Comparison of ENCODE assay signal across 2 cellular contexts in the genomic region with DNA sequence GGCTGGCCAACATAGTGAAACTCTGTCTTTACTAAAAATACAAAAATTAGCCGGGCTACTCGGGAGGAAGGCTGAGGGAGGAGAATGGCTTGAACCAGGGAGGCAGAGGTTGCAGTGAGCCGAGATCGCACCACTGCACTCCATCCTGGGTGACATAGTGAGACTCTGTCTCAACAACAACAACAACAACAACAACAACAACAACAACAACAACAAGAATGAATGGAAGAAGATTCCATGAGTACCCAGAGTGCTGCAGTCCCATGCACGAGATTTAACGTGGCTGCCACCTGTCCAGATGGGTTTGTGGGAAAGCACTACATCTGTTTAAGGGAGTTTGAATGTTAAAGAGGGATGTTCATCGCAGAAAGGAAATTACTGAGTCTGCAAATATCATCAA.
TF ChIP-seq lines count a peak whose summit lies in the region.
"Not testable (repeated sequence)": the region's sequence is repeated elsewhere in the genome, so short reads cannot be mapped to it uniquely, and the experiment has no call there.

No MANE protein-coding gene starts in this region.

TF ChIP-seq in K562, 482 proteins besides CTCF, POLR2A, EP300 and RAD21:
- TF ChIP-seq C11orf30 (IDR thresholded peaks at IDR 0.05; ENCODE audit: low read depth) = peak; percentile 21; the same call in 1 of the 2 replicates
- peak; percentile 42; the same call in 1 of the 2 replicates for TF ChIP-seq ZNF316 (IDR thresholded peaks at IDR 0.05)

TF ChIP-seq in HepG2, 621 proteins besides CTCF, POLR2A, EP300 and RAD21:
- TF ChIP-seq MAFF (IDR thresholded peaks at IDR 0.05; ENCODE audit: low read depth, low read length) (0 out of 2 replicates have a peak, but pooled peaks have one; percentile 6), FOXP1 (IDR thresholded peaks at IDR 0.05) (peak; percentile 96), MAFK (conservative IDR thresholded peaks at IDR 0.05 in 1 of 2, IDR thresholded peaks at IDR 0.05 in 1 of 2; ENCODE audit: low read length in 2 of 2) (peak; percentile 30 to 50; a peak in 3 of 4 replicates)
- not testable (repeated sequence) for TF ChIP-seq FOXP1 (CRISPR knock-in tag; IDR thresholded peaks at IDR 0.05)
TF ChIP-seq in HepG2: peak in this region for 3; not testable (repeated sequence) for 618.
